Comparison of ENCODE assay signal across 16 cellular contexts in the genomic region with DNA sequence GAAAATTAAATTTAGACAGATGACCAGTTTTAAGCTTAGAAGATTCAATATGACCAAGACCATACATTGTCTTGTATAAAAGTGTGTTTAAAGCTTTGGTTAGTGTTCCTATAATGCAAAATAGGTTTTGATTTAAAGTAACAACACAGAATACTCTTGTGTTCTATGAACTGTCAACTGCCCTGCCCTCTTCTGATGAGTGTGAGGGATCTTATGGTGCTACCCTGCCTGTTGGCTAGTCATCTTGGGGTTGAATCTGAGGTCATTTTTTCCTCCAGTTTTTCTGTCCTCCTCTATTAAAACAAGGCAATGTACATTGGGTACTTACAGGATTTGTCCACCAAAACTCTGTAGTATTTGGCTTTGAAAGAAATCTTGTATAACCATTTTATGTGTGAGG.
DNase-seq lines count a peak whose midpoint lies in the region; ATAC-seq, FAIRE-seq and TF ChIP-seq lines count a peak whose summit lies in the region.
"Had no signal": no experiment of that assay in that cellular context is flagged by ENCODE, and none has a peak within 500 bp of the region (broad histone marks: within the 10 kb centered on the region; RNA-seq: fewer than 3 reads in every experiment).

No MANE protein-coding gene starts in this region.

- peaks cover 51% of the 10 kb centered on the region for H4K20me1 ChIP-seq in astrocyte (ENCODE audit: insufficient read depth, low read length)

- no peaks in the 10 kb centered on the region for H3K36me3 ChIP-seq in astrocyte (ENCODE audit: insufficient read depth, low read length)
- H3K36me3 ChIP-seq: WERI-Rb-1 had no signal

- no peak for TF ChIP-seq CTCF in astrocyte (IDR thresholded peaks at IDR 0.05; ENCODE audit: insufficient read depth, low read depth, low read length)

- H3K27me3 Mint-ChIP-seq in astrocyte (ENCODE audit: low read depth, unreplicated experiment), result no peaks in the 10 kb centered on the region
- peaks cover 0 to 3% of the 10 kb centered on the region in 2 donors for H3K27me3 Mint-ChIP-seq in natural killer cell treated with Interleukin-12 subunit alpha and Interleukin-12 subunit beta and Interleukin-15 and Interleukin-18, amount 100 ng/mL, for 72 hours

- H3K9me3 Mint-ChIP-seq in astrocyte (ENCODE audit: unreplicated experiment), result no peaks in the 10 kb centered on the region
- no peaks in the 10 kb centered on the region for H3K9me3 Mint-ChIP-seq in natural killer cell treated with Interleukin-12 subunit alpha and Interleukin-12 subunit beta and Interleukin-15 and Interleukin-18, amount 100 ng/mL, for 72 hours

- H3K27ac ChIP-seq in astrocyte (ENCODE audit: low read depth, low read length), result peak overlapping the region; percentile 29
- H3K27ac ChIP-seq: SJCRH30, testis had no signal

- H3K4me1 Mint-ChIP-seq in astrocyte (ENCODE audit: low read depth, unreplicated experiment), result peaks cover 30% of the 10 kb centered on the region
- peaks cover 46% of the 10 kb centered on the region in 2 donors for H3K4me1 Mint-ChIP-seq in natural killer cell treated with Interleukin-12 subunit alpha and Interleukin-12 subunit beta and Interleukin-15 and Interleukin-18, amount 100 ng/mL, for 72 hours (ENCODE audit: low read depth in 2 of 2)

- peaks cover 40% of the 10 kb centered on the region for H3K4me1 ChIP-seq in astrocyte (ENCODE audit: insufficient read depth, low read length)

- peak overlapping the region; percentile 66 for H3K4me2 ChIP-seq in astrocyte (ENCODE audit: low read length)

- H3K27me3 ChIP-seq in astrocyte (ENCODE audit: insufficient read depth, low read length), result no peaks in the 10 kb centered on the region
- H3K27me3 ChIP-seq: SJCRH30, testis had no signal

- peaks cover 99% of the 10 kb centered on the region for H3K79me2 ChIP-seq in astrocyte (ENCODE audit: insufficient read depth, low read length)

- no peak overlapping the region for H3K9ac ChIP-seq in astrocyte (ENCODE audit: low read length)

- no peaks in the 10 kb centered on the region for H3K9me3 ChIP-seq in astrocyte (ENCODE audit: insufficient read depth, low read depth, low read length)
- H3K9me3 ChIP-seq: SJCRH30, testis had no signal

- no peak overlapping the region for H3K4me3 Mint-ChIP-seq in astrocyte (ENCODE audit: unreplicated experiment)
- H3K4me3 Mint-ChIP-seq in natural killer cell treated with Interleukin-12 subunit alpha and Interleukin-12 subunit beta and Interleukin-15 and Interleukin-18, amount 100 ng/mL, for 72 hours, result peak overlapping the region; percentile 39

- H3K36me3 Mint-ChIP-seq in astrocyte (ENCODE audit: low read depth, unreplicated experiment), result peaks cover 2% of the 10 kb centered on the region
- H3K36me3 Mint-ChIP-seq in natural killer cell treated with Interleukin-12 subunit alpha and Interleukin-12 subunit beta and Interleukin-15 and Interleukin-18, amount 100 ng/mL, for 72 hours, result no peaks in the 10 kb centered on the region

- DNase-seq in activated CD4-positive, CD25-positive, alpha-beta regulatory T cell (lab: John Stamatoyannopoulos, UW), result no peak
- DNase-seq in H54 (ENCODE audit: insufficient read length, low spot score), result no peak
- no peak for DNase-seq in astrocyte (ENCODE audit: low read depth)
- DNase-seq in natural killer cell treated with Interleukin-12 subunit alpha and Interleukin-12 subunit beta and Interleukin-15 and Interleukin-18, amount 100 ng/mL, for 72 hours (ENCODE audit: low spot score), result no peak
- no peak for DNase-seq in stimulated activated CD4-positive, alpha-beta T cell treated with anti-CD3 and anti-CD28 coated beads, Interleukin-1b, Interleukin-23, amount 100 ng/mL, for 48 hours
- DNase-seq in stimulated activated CD4-positive, alpha-beta T cell treated with anti-CD3 and anti-CD28 coated beads, Interleukin-2, amount 100 ng/mL, for 48 hours, result no peak
- DNase-seq in anterior cingulate cortex (lab: John Stamatoyannopoulos, UW), result no peak
- DNase-seq: ACHN; central memory CD4-positive, alpha-beta T cell; head of caudate nucleus; NK-92 treated with Interleukin-12 subunit alpha and Interleukin-12 subunit beta, amount 100 ng/mL, for 24 hours; SJCRH30; testis; WERI-Rb-1 had no signal

- no peak overlapping the region for H2AFZ ChIP-seq in astrocyte (ENCODE audit: low read depth, low read length)

- no peak overlapping the region for H3K4me3 ChIP-seq in astrocyte (ENCODE audit: insufficient read depth, low read depth, low read length)
- H3K4me3 ChIP-seq: SJCRH30, skin epidermis, testis had no signal

- H3K27ac Mint-ChIP-seq in astrocyte (ENCODE audit: unreplicated experiment), result no peak overlapping the region
- H3K27ac Mint-ChIP-seq in natural killer cell treated with Interleukin-12 subunit alpha and Interleukin-12 subunit beta and Interleukin-15 and Interleukin-18, amount 100 ng/mL, for 72 hours, result peak overlapping the region; percentile 50 to 51

- FAIRE-seq in H54 (lab: Jason Lieb, UNC) (peak; percentile 20), astrocyte (lab: Jason Lieb, UNC) (no peak)

- peak; percentile 21 to 44 for ATAC-seq in activated CD4-positive, CD25-positive, alpha-beta regulatory T cell treated with anti-CD3 and anti-CD28 coated beads, Interleukin-2, amount 50 U/mL, for 24 hours
- ATAC-seq in natural killer cell treated with Interleukin-12 subunit alpha and Interleukin-12 subunit beta and Interleukin-15 and Interleukin-18, amount 100 ng/mL, for 72 hours, result peak in 1 of 2 donors; percentile 36

- no peak for TF ChIP-seq POLR2A in H54 (IDR thresholded peaks at IDR 0.05; ENCODE audit: low read depth, low read length)
